1 cellular context compared by ENCODE assay signal in the genomic region with DNA sequence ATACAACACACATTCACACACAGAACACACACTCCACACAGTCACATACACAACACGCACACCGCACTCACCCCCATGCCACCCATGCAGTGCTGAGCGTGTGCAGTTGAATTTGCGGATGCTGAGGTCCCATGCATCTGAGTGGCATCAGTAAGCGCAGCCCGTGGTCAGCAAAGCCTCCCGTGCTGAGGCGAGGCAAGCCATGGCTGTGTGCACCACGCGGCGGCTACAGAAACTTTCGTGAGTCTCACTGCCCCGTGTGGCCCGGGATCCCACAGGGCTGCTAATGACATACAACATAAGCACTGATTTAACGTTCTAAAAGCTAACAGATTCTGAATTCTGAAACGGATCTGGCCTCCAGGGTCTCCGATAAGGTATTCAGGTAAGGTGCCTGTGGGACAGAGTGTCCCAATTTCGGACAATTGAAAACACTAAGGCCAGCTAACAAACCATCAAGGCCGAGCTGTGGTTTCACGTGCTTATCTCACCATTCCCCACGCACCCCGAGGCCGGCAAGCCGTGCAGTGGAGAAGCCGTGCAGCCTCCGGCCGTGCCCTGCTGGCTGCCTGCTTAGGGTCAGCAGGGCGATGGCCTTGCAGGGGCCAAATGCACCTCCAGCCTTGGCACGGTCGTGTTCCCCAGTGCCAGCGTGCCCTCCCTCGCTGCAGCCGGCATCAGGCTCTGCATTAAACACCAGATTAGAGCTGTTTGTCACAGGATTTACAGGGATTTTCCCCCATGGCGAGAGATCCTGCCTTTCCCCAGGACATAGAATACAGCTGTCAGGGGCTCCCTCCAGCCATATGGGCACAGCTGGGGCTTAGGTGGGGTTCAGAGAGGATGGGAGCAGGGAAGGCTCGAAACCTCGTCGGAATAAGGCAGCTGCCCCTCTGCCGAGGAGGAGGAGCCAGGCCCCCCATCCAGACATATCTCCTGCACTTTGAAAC.
TF ChIP-seq lines count a peak whose summit lies in the region.

No MANE protein-coding gene starts in this region.

TF ChIP-seq in H1, 55 proteins besides CTCF, POLR2A, EP300 and RAD21:
- TF ChIP-seq SIN3A (conservative IDR thresholded peaks at IDR 0.05 in 1 of 2, IDR thresholded peaks at IDR 0.05 in 1 of 2; ENCODE audit: low read depth in 1 of 2, low read length in 2 of 2) (no peak), SP2 (IDR thresholded peaks at IDR 0.05; ENCODE audit: low read length) (no peak), CTBP2 (IDR thresholded peaks at IDR 0.05; ENCODE audit: borderline replicate concordance, insufficient read depth, insufficient read length, low read length) (no peak), KDM5A (IDR thresholded peaks at IDR 0.05; ENCODE audit: low read length) (no peak), MAFK (IDR thresholded peaks at IDR 0.05; ENCODE audit: low read depth, low read length) (no peak), EGR1 (IDR thresholded peaks at IDR 0.05; ENCODE audit: borderline replicate concordance, low read depth, low read length) (no peak), BCL11A (IDR thresholded peaks at IDR 0.05; ENCODE audit: low read depth in 2 of 2, low read length in 2 of 2) (no peak), KDM4A (IDR thresholded peaks at IDR 0.05; ENCODE audit: low read depth, low read length, severe bottlenecking) (no peak), JUN (IDR thresholded peaks at IDR 0.05; ENCODE audit: low read depth, low read length) (no peak), SUZ12 (IDR thresholded peaks at IDR 0.05; ENCODE audit: low read length) (no peak), TBP (IDR thresholded peaks at IDR 0.05; ENCODE audit: low read depth, low read length) (no peak), ATF3 (IDR thresholded peaks at IDR 0.05; ENCODE audit: insufficient read depth, low read depth, low read length) (no peak), TAF7 (optimal IDR thresholded peaks at IDR 0.05; ENCODE audit: borderline replicate concordance, low read depth, low read length) (no peak), SIRT6 (IDR thresholded peaks at IDR 0.05; ENCODE audit: low read length) (no peak), PHF8 (conservative IDR thresholded peaks at IDR 0.05; ENCODE audit: low read depth, low read length) (no peak), FOSL1 (IDR thresholded peaks at IDR 0.05; ENCODE audit: insufficient read depth, low read depth, low read length) (no peak), TEAD4 (IDR thresholded peaks at IDR 0.05; ENCODE audit: low read depth, low read length) (no peak), ZNF274 (IDR thresholded peaks at IDR 0.05; ENCODE audit: borderline replicate concordance, extremely low read depth, low read length) (no peak), ASH2L (IDR thresholded peaks at IDR 0.05; ENCODE audit: low read length) (no peak), CHD2 (IDR thresholded peaks at IDR 0.05; ENCODE audit: low read length) (no peak)
TF ChIP-seq in H1: peak in this region for 0.
